ENCODE assay signal across 34 cellular contexts in the genomic region with DNA sequence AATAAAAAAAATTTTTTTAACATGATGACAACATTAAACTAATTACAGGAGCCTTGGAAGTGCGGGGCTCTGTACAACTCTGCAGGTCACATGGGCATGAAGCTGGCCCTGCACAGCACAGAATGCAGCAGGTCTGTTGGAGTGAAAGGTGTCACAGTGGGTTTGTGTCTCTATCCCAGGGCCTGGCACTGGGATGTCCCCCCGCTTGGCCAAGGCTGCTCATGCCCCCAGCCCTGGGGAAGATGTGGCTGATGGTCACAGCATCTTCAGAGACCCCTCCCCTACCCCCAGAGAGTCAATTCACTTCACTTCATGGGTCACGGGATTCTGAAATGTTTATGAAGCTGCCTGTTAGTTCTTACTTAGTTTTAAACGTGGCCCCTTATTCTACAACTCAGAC.
"Had no signal": no experiment of that assay in that cellular context is flagged by ENCODE, and none has a peak within 500 bp of the region (broad histone marks: within the 10 kb centered on the region; RNA-seq: fewer than 3 reads in every experiment).

No MANE protein-coding gene starts in this region.

- H3K36me3 ChIP-seq: MG63 had no signal

- DNase-seq: Karpas-422, Kasumi-1, MG63, MM.1S, NCI-H1048, NCI-H1092, NCI-H1092 treated with DMSO at 0.1 percent for 48 hours, NCI-H1105, NCI-H1105 treated with DMSO at 0.1 percent for 48 hours, NCI-H1417, NCI-H1417 treated with DMSO at 0.1 percent for 48 hours, NCI-H1436, NCI-H1436 treated with DMSO at 0.1 percent for 48 hours, NCI-H146, NCI-H1694, NCI-H1694 treated with DMSO at 0.1 percent for 48 hours, NCI-H187, NCI-H187 treated with DMSO at 0.1 percent for 48 hours, NCI-H1930, NCI-H2029, NCI-H2029 treated with DMSO at 0.1 percent for 48 hours, NCI-H2081, NCI-H2081 treated with DMSO at 0.1 percent for 48 hours, NCI-H2107, NCI-H2171, NCI-H2171 treated with DMSO at 0.1 percent for 48 hours, NCI-H2227 treated with DMSO at 0.1 percent for 48 hours, NCI-H226, NCI-H345, NCI-H446, NCI-H446 treated with DMSO at 0.1 percent for 48 hours, NCI-H510A, NCI-H510A treated with DMSO at 0.1 percent for 48 hours had no signal

- H3K4me3 ChIP-seq: MG63 had no signal

- H3K27ac ChIP-seq: KMS-11 had no signal

- H3K27me3 ChIP-seq: MG63 had no signal
